ENCODE assay signal across 1 cellular context in genomic region chr17:68776451-68776850, GRCh38.
TF ChIP-seq lines count a peak whose summit lies in the region.

No MANE protein-coding gene starts in this region.

TF ChIP-seq in IMR-90, 13 proteins besides CTCF, POLR2A, EP300 and RAD21 (continued from another document):
- TF ChIP-seq BHLHE40 (IDR thresholded peaks at IDR 0.05; ENCODE audit: low read depth, low read length), result no peak
